31 cellular contexts compared by ENCODE assay signal in genomic region chr6:99346595-99346994, GRCh38. TPM values are rescaled to one million over a fixed set of nuclear protein-coding genes. Genes with fewer than 3 reads are reported as not detected.
"Had no signal": no experiment of that assay in that cellular context is flagged by ENCODE, and none has a peak within 500 bp of the region (broad histone marks: within the 10 kb centered on the region; RNA-seq: fewer than 3 reads in every experiment).

No MANE protein-coding gene starts in this region.

- FAIRE-seq: pancreas had no signal

- H3K27me3 ChIP-seq: pancreas, testis, thyroid gland, vagina had no signal

- H3K9me3 ChIP-seq: heart left ventricle, left ventricle myocardium inferior, mucosa of descending colon, neutrophil, pancreas, prostate gland, testis, thyroid gland, transverse colon, upper lobe of left lung, vagina had no signal

- H3K36me3 ChIP-seq: heart left ventricle, left ventricle myocardium inferior, neural progenitor cell, neutrophil, pancreas, prostate gland, thyroid gland, transverse colon, upper lobe of left lung, vagina had no signal

- H3K36me3 Mint-ChIP-seq: memory B cell; naive thymus-derived CD4-positive, alpha-beta T cell; natural killer cell treated with Interleukin-12 subunit alpha and Interleukin-12 subunit beta and Interleukin-15 and Interleukin-18, amount 100 ng/mL, for 72 hours; stimulated activated memory B cell treated with anti-CD40 and anti-IgM and Interleukin-4, amounts not matched to agents 10 μg/mL and 1 μg/mL and 100 μg/mL, for 72 hours had no signal

- H3K4me3 Mint-ChIP-seq: memory B cell; naive thymus-derived CD4-positive, alpha-beta T cell; natural killer cell treated with Interleukin-12 subunit alpha and Interleukin-12 subunit beta and Interleukin-15 and Interleukin-18, amount 100 ng/mL, for 72 hours; stimulated activated memory B cell treated with anti-CD40 and anti-IgM and Interleukin-4, amounts not matched to agents 10 μg/mL and 1 μg/mL and 100 μg/mL, for 72 hours; stimulated activated naive CD8-positive, alpha-beta T cell treated with anti-CD3 and anti-CD28 coated beads, Interleukin-15, amount 100 ng/mL, for 72 hours had no signal

- H3K27ac ChIP-seq: left ventricle myocardium inferior, neutrophil, pancreas, prostate gland, testis, thyroid gland, upper lobe of left lung, vagina had no signal

- H3K27ac Mint-ChIP-seq: memory B cell; naive thymus-derived CD4-positive, alpha-beta T cell; natural killer cell treated with Interleukin-12 subunit alpha and Interleukin-12 subunit beta and Interleukin-15 and Interleukin-18, amount 100 ng/mL, for 72 hours; neural progenitor cell; stimulated activated memory B cell treated with anti-CD40 and anti-IgM and Interleukin-4, amounts not matched to agents 10 μg/mL and 1 μg/mL and 100 μg/mL, for 72 hours; stimulated activated naive CD8-positive, alpha-beta T cell treated with anti-CD3 and anti-CD28 coated beads, Interleukin-15, amount 100 ng/mL, for 72 hours had no signal

- DNase-seq: heart left ventricle; hypothalamus; islet precursor cell; left ventricle myocardium inferior; midbrain; mucosa of descending colon; naive thymus-derived CD4-positive, alpha-beta T cell; occipital lobe; pancreas; posterior cingulate gyrus; retina; right cardiac atrium; stimulated activated CD4-positive, alpha-beta T cell treated with anti-CD3 and anti-CD28 coated beads, Interleukin-1b, Interleukin-23, amount 100 ng/mL, for 48 hours; stimulated activated CD4-positive, alpha-beta T cell treated with anti-CD3 and anti-CD28 coated beads, Interleukin-2, amount 100 ng/mL, for 48 hours; stimulated activated CD4-positive, alpha-beta T cell treated with anti-CD3 and anti-CD28 coated beads, Interleukin-4, amount 100 ng/mL, for 4 hours; stimulated activated CD8-positive, alpha-beta memory T cell treated with anti-CD3 and anti-CD28 coated beads, Interleukin-4, amount 100 ng/mL, for 48 hours; stimulated activated naive CD4-positive, alpha-beta T cell treated with Interleukin-2 at 50 U/mL for 16 hours; stimulated activated naive CD8-positive, alpha-beta T cell treated with anti-CD3 and anti-CD28 coated beads, Interleukin-15, amount 100 ng/mL, for 72 hours; testis; transverse colon had no signal

- H3K4me2 ChIP-seq: neural progenitor cell, smooth muscle cell had no signal

- H3K9ac ChIP-seq: neural progenitor cell had no signal

- ATAC-seq: heart left ventricle; mucosa of descending colon; naive thymus-derived CD4-positive, alpha-beta T cell; natural killer cell treated with Interleukin-12 subunit alpha and Interleukin-12 subunit beta and Interleukin-15 and Interleukin-18, amount 100 ng/mL, for 72 hours; pancreas; right cardiac atrium; stimulated activated memory B cell treated with anti-CD40 and anti-IgM and Interleukin-4, amounts not matched to agents 10 μg/mL and 1 μg/mL and 100 μg/mL, for 72 hours; stimulated activated naive CD8-positive, alpha-beta T cell treated with anti-CD3 and anti-CD28 coated beads, Interleukin-15, amount 100 ng/mL, for 72 hours had no signal

- H3K4me1 ChIP-seq: prostate gland, testis had no signal

- H3K9me3 Mint-ChIP-seq: memory B cell; natural killer cell treated with Interleukin-12 subunit alpha and Interleukin-12 subunit beta and Interleukin-15 and Interleukin-18, amount 100 ng/mL, for 72 hours; stimulated activated memory B cell treated with anti-CD40 and anti-IgM and Interleukin-4, amounts not matched to agents 10 μg/mL and 1 μg/mL and 100 μg/mL, for 72 hours; stimulated activated naive CD8-positive, alpha-beta T cell treated with anti-CD3 and anti-CD28 coated beads, Interleukin-15, amount 100 ng/mL, for 72 hours had no signal

- H3K4me3 ChIP-seq: heart left ventricle, left ventricle myocardium inferior, mucosa of descending colon, neural progenitor cell, pancreas, prostate gland, smooth muscle cell, testis, thyroid gland, transverse colon, upper lobe of left lung, vagina had no signal

- H3K4me1 Mint-ChIP-seq: memory B cell had no signal

- H2AFZ ChIP-seq: neural progenitor cell had no signal

RNA-seq across cellular contexts. Expression of gene FAXC, which starts 2.9 kb away (rescaled TPM):
- total RNA-seq: mesenteric fat pad; naive thymus-derived CD4-positive, alpha-beta T cell; natural killer cell treated with Interleukin-12 subunit alpha and Interleukin-12 subunit beta and Interleukin-15 and Interleukin-18, amount 100 ng/mL, for 72 hours had no signal
- polyA plus RNA-seq: naive thymus-derived CD4-positive, alpha-beta T cell had no signal
